14 cellular contexts compared by ENCODE assay signal in genomic region chr5:73673161-73673591, GRCh38. TPM values are rescaled to one million over a fixed set of nuclear protein-coding genes. Genes with fewer than 3 reads are reported as not detected.
DNase-seq lines count a peak whose midpoint lies in the region; ATAC-seq, FAIRE-seq and TF ChIP-seq lines count a peak whose summit lies in the region.
"Had no signal": no experiment of that assay in that cellular context is flagged by ENCODE, and none has a peak within 500 bp of the region (broad histone marks: within the 10 kb centered on the region; RNA-seq: fewer than 3 reads in every experiment).

No MANE protein-coding gene starts in this region.

- H3K9me3 ChIP-seq in IMR-90 (ENCODE audit: control insufficient read depth, insufficient read depth, low read length) = no peaks in the 10 kb centered on the region
- H3K9me3 ChIP-seq in right lobe of liver = no peaks in the 10 kb centered on the region
- no peaks in the 10 kb centered on the region for H3K9me3 ChIP-seq in CD8-positive, alpha-beta T cell (ENCODE audit: low read length)
- H3K9me3 ChIP-seq: colonic mucosa had no signal

- peak overlapping the region; percentile 94 for H2BK20ac ChIP-seq in IMR-90 (ENCODE audit: low read depth, low read length)

- DNase-seq in AG04449 (ENCODE audit: low read depth, low spot score) (peak; percentile 56), IMR-90 (peak; percentile 90), bronchial epithelial cell (ENCODE audit: low read depth) (peak; percentile 86), right lobe of liver (no peak), KG1 (lab: John Stamatoyannopoulos, UW) (no peak), SW480 (ENCODE audit: low spot score) (no peak)
- no peak for DNase-seq in CD8-positive, alpha-beta T cell
- DNase-seq: activated CD4-positive, alpha-beta memory T cell treated with anti-CD3 and anti-CD28 coated beads for 36 hours; colonic mucosa; COR-L47; midbrain; NCI-H748 treated with DMSO at 0.1 percent for 48 hours; stimulated activated CD4-positive, alpha-beta T cell treated with anti-CD3 and anti-CD28 coated beads, Interleukin-4, amount 100 ng/mL, for 1 hour had no signal

- H3K36me3 Mint-ChIP-seq in CD8-positive, alpha-beta T cell = no peaks in the 10 kb centered on the region
- H3K36me3 Mint-ChIP-seq: activated CD4-positive, alpha-beta memory T cell treated with anti-CD3 and anti-CD28 coated beads for 36 hours had no signal

- in situ Hi-C loops in IMR-90 (cut with MboI; ENCODE audit: low sequenced_read_pairs) = no loop called here

- peak; percentile 80 for ATAC-seq in IMR-90 (ENCODE audit: low read depth)
- peak; percentile 78 to 86 (median 85) for ATAC-seq in right lobe of liver
- ATAC-seq in CD8-positive, alpha-beta T cell = no peak
- no peak for ATAC-seq in GM18870 (IDR thresholded peaks at IDR 0.05; ENCODE audit: unreplicated experiment)

- TF ChIP-seq POLR2A in IMR-90 (IDR thresholded peaks at IDR 0.05; ENCODE audit: low read depth, low read length) (no peak), right lobe of liver (IDR thresholded peaks at IDR 0.05) (no peak)

- peaks cover 19% of the 10 kb centered on the region for H3K4me1 ChIP-seq in IMR-90 (ENCODE audit: control insufficient read depth, insufficient read depth, low read length)
- peaks cover 0 to 56% (median 12%) of the 10 kb centered on the region in 4 donors for H3K4me1 ChIP-seq in right lobe of liver
- H3K4me1 ChIP-seq in CD8-positive, alpha-beta T cell (ENCODE audit: insufficient read depth, low read length) = no peaks in the 10 kb centered on the region

- H3K27ac ChIP-seq in IMR-90 (ENCODE audit: insufficient read depth, low read length) = peak overlapping the region; percentile 97
- peak overlapping the region; percentile 11 to 70 (median 39) for H3K27ac ChIP-seq in right lobe of liver
- H3K27ac ChIP-seq in CD8-positive, alpha-beta T cell (ENCODE audit: low read depth, low read length) = no peak overlapping the region
- H3K27ac ChIP-seq: colonic mucosa had no signal

- H3K4me3 ChIP-seq in AG04449 (ENCODE audit: low read depth, low read length) (no peak overlapping the region), IMR-90 (ENCODE audit: insufficient read depth, low read depth, low read length) (no peak overlapping the region), bronchial epithelial cell (ENCODE audit: low read depth, low read length) (no peak overlapping the region), right lobe of liver (no peak overlapping the region)
- H3K4me3 ChIP-seq in CD8-positive, alpha-beta T cell (ENCODE audit: low read depth, low read length) = no peak overlapping the region
- H3K4me3 ChIP-seq: colonic mucosa had no signal

- TF ChIP-seq CTCF in AG04449 (IDR thresholded peaks at IDR 0.05; ENCODE audit: insufficient read depth, low read length, missing control alignments) = no peak
- TF ChIP-seq CTCF in IMR-90 (conservative IDR thresholded peaks at IDR 0.05; ENCODE audit: low read depth, low read length) = peak; percentile 28; the same call in 1 of the 2 replicates
- TF ChIP-seq CTCF in bronchial epithelial cell (IDR thresholded peaks at IDR 0.05; ENCODE audit: insufficient read depth, low read length, severe bottlenecking) = no peak
- TF ChIP-seq CTCF in right lobe of liver (IDR thresholded peaks at IDR 0.05) = no peak
- no peak for TF ChIP-seq CTCF in CD8-positive, alpha-beta T cell (IDR thresholded peaks at IDR 0.05)

- H3K14ac ChIP-seq in IMR-90 (replicated peaks; ENCODE audit: low read depth, low read length) = peak overlapping the region; percentile 87

- H2AFZ ChIP-seq in IMR-90 (replicated peaks; ENCODE audit: low read length, poor library complexity) = no peak overlapping the region

- H2AK9ac ChIP-seq in IMR-90 (replicated peaks; ENCODE audit: low read depth, low read length, poor library complexity) = no peak overlapping the region

- no peaks in the 10 kb centered on the region for H3K4me1 Mint-ChIP-seq in CD8-positive, alpha-beta T cell (ENCODE audit: low read depth)

- H4K91ac ChIP-seq in IMR-90 (ENCODE audit: insufficient read depth, low read depth, low read length) = peak overlapping the region; percentile 61; the same call in 1 of the 2 replicates

- no peak overlapping the region for H3K9ac ChIP-seq in IMR-90 (ENCODE audit: low read depth, low read length)

- H3K4me2 ChIP-seq in IMR-90 (ENCODE audit: low read depth, low read length) = peak overlapping the region; percentile 83

- CTCF ChIA-PET in AG04449 (lab: Yijun Ruan, JAX) = interaction anchor here (0.7 to 1.6 kb wide), 9 partner anchors 9 to 120 kb away, joined by 3 to 5 read pairs (median 3); no protein-coding TSS in a partner anchor
- CTCF ChIA-PET in IMR-90 (lab: Yijun Ruan, JAX) = interaction anchor here (0.8 to 2.1 kb wide), 4 partner anchors 17 to 123 kb away, joined by 3 to 7 read pairs (median 6); no protein-coding TSS in a partner anchor
- CTCF ChIA-PET in CD8-positive, alpha-beta T cell (lab: Charles Lee) = interaction anchor here (0.9 to 1.2 kb wide), 3 partner anchors 20 to 82 kb away, joined by 3 to 4 read pairs (median 3); no protein-coding TSS in a partner anchor

- H2AK5ac ChIP-seq in IMR-90 (ENCODE audit: low read depth, low read length) = no peak overlapping the region

- H3K27me3 ChIP-seq in IMR-90 (ENCODE audit: control insufficient read depth, insufficient read depth, low read length) (no peaks in the 10 kb centered on the region), bronchial epithelial cell (ENCODE audit: control insufficient read depth, insufficient read depth, low read length) (no peaks in the 10 kb centered on the region), right lobe of liver (no peaks in the 10 kb centered on the region)
- H3K27me3 ChIP-seq in CD8-positive, alpha-beta T cell (ENCODE audit: insufficient read depth, low read length) = no peaks in the 10 kb centered on the region
- H3K27me3 ChIP-seq: colonic mucosa had no signal

- no peak overlapping the region for H3K4me3 Mint-ChIP-seq in CD8-positive, alpha-beta T cell
- H3K4me3 Mint-ChIP-seq: activated CD4-positive, alpha-beta memory T cell treated with anti-CD3 and anti-CD28 coated beads for 36 hours had no signal

- H3K27me3 Mint-ChIP-seq in CD8-positive, alpha-beta T cell (ENCODE audit: low read depth) = peaks cover 2% of the 10 kb centered on the region

- TF ChIP-seq RAD21 in IMR-90 (IDR thresholded peaks at IDR 0.05; ENCODE audit: low read length) = no peak

- H3K4ac ChIP-seq in IMR-90 (ENCODE audit: low read depth, low read length) = peak overlapping the region; percentile 83

- no peak overlapping the region for H3K27ac Mint-ChIP-seq in CD8-positive, alpha-beta T cell
- H3K27ac Mint-ChIP-seq: activated CD4-positive, alpha-beta memory T cell treated with anti-CD3 and anti-CD28 coated beads for 36 hours had no signal

- peak overlapping the region; percentile 88 to 90; a peak in 3 of 4 replicates for H4K8ac ChIP-seq in IMR-90 (ENCODE audit: low read depth in 2 of 2, low read length in 2 of 2)

- no peaks in the 10 kb centered on the region for H4K20me1 ChIP-seq in IMR-90 (ENCODE audit: insufficient read depth, low read length)

- peak overlapping the region; percentile 98 for H2BK5ac ChIP-seq in IMR-90 (ENCODE audit: low read depth, low read length, poor library complexity, severe bottlenecking)

- BruUV-seq in IMR-90 (replicated peaks; lab: Mats Ljungman, UMichigan) = no TSS peak

- peak overlapping the region; percentile 98 for H3K18ac ChIP-seq in IMR-90 (ENCODE audit: low read depth, low read length)

- peak overlapping the region; percentile 76; the same call in 1 of the 2 replicates for H3K23ac ChIP-seq in IMR-90 (ENCODE audit: low read depth, low read length)

- H3K9me3 Mint-ChIP-seq in CD8-positive, alpha-beta T cell = no peaks in the 10 kb centered on the region
- H3K9me3 Mint-ChIP-seq: activated CD4-positive, alpha-beta memory T cell treated with anti-CD3 and anti-CD28 coated beads for 36 hours had no signal

- peak overlapping the region; percentile 97 for H4K5ac ChIP-seq in IMR-90 (ENCODE audit: low read depth, low read length)

- peaks cover 19% of the 10 kb centered on the region for H3K9me1 ChIP-seq in IMR-90 (ENCODE audit: insufficient read depth, low read length)

- H3K36me3 ChIP-seq in IMR-90 (ENCODE audit: control insufficient read depth, insufficient read depth, low read length) (no peaks in the 10 kb centered on the region), bronchial epithelial cell (ENCODE audit: control insufficient read depth, insufficient read depth, low read length) (no peaks in the 10 kb centered on the region), right lobe of liver (no peaks in the 10 kb centered on the region)
- H3K36me3 ChIP-seq in CD8-positive, alpha-beta T cell (ENCODE audit: insufficient read depth, low read length) = no peaks in the 10 kb centered on the region
- H3K36me3 ChIP-seq: colonic mucosa had no signal

- 0 out of 2 replicates have a peak overlapping the region, but pooled peaks have one; percentile 59 for H3K56ac ChIP-seq in IMR-90 (ENCODE audit: extremely low read depth, insufficient read depth, low read length)

- H2BK15ac ChIP-seq in IMR-90 (ENCODE audit: low read depth, low read length) = 0 out of 3 replicates have a peak overlapping the region, but pooled peaks have one; percentile 78

- POLR2A ChIA-PET in AG04449 (lab: Yijun Ruan, JAX) (interaction anchor here (0.6 to 1.1 kb wide), 2 partner anchors 19 to 36 kb away, joined by 3 read pairs; no protein-coding TSS in a partner anchor), IMR-90 (lab: Charles Lee; ENCODE audit: unreplicated experiment) (interaction anchor here (0.6 kb wide), 1 partner anchor 179 kb away, joined by 5 read pairs; no protein-coding TSS in a partner anchor)
- POLR2A ChIA-PET in CD8-positive, alpha-beta T cell (lab: Charles Lee) = no interaction called here

- FAIRE-seq in bronchial epithelial cell (lab: Jason Lieb, UNC) = no peak

- H3K79me1 ChIP-seq in IMR-90 (ENCODE audit: low read depth in 1 of 2, low read length in 2 of 2) = peaks cover 24 to 44% of the 10 kb centered on the region in 2 experiments

- dilution Hi-C loops in IMR-90 (cut with HindIII; ENCODE audit: low sequenced_read_pairs, unreplicated experiment) = no loop called here

- intact Hi-C loops in IMR-90 (cut with micrococcal nuclease) = no loop called here
- intact Hi-C loops in right lobe of liver (cut with DNase I) = no loop called here
- intact Hi-C loops in CD8-positive, alpha-beta T cell (cut with DNase I, micrococcal nuclease) = no loop called here

- H2BK120ac ChIP-seq in IMR-90 (ENCODE audit: low read depth, low read length) = peak overlapping the region; percentile 95

TF ChIP-seq in IMR-90, 13 proteins besides CTCF, POLR2A, EP300 and RAD21 (continues in another document):
- TF ChIP-seq RCOR1 (IDR thresholded peaks at IDR 0.05; ENCODE audit: insufficient replicate concordance, low read length) = no peak
- peak; percentile 92 for TF ChIP-seq CEBPB (IDR thresholded peaks at IDR 0.05; ENCODE audit: low read depth, low read length)
- peak; percentile 62 for TF ChIP-seq FOS (IDR thresholded peaks at IDR 0.05; ENCODE audit: low read depth, low read length)
- peak; percentile 95 for TF ChIP-seq MAFK (IDR thresholded peaks at IDR 0.05; ENCODE audit: low read depth, low read length)

RNA-seq across cellular contexts. Expression of gene ARHGEF28, which starts 47.2 kb away (rescaled TPM):
- total RNA-seq in IMR-90 (2012; rRNA removed) = 13.9 and 16.0 TPM in 2 replicates
- polyA plus RNA-seq in IMR-90 (2012; rRNA removed) = 3.6 TPM in 2 replicates
- 1.3 and 1.6 TPM in 2 replicates for polyA plus RNA-seq in IMR-90 (2012; cell fraction: cytosol; rRNA removed)
- polyA plus RNA-seq in IMR-90 (2012; cell fraction: nucleus; rRNA removed; ENCODE audit: low replicate concordance) = 9.9 and 15.0 TPM in 2 replicates
- 37.4 and 44.7 TPM in 2 replicates for total RNA-seq in bronchial epithelial cell
- 10 to 100 TPM in 2 of 6 experiments, 1 to 10 TPM in 4; 3.0 to 14.9 (median 6.4) TPM for total RNA-seq in right lobe of liver
- total RNA-seq in CD8-positive, alpha-beta T cell = not detected

Comparison
In these comparisons a context has a peak if more than half of its experiments do, and no peak if none do; other contexts are left out.
1. DNase-seq: peak in AG04449 (single experiment), IMR-90 (single experiment) and bronchial epithelial cell (single experiment); none in right lobe of liver (0 of 3), KG1 (single experiment), CD8-positive, alpha-beta T cell (0 of 7) and SW480 (single experiment).
2. ATAC-seq: peak in IMR-90 (single experiment) and right lobe of liver (4 of 4); none in CD8-positive, alpha-beta T cell (single experiment) and GM18870 (single experiment).